In genomic region chr16:89454378-89455125, GRCh38 we compare ENCODE assay signal across 8 cellular contexts. TPM values are rescaled to one million over a fixed set of nuclear protein-coding genes. Genes with fewer than 3 reads are reported as not detected.
DNase-seq lines count a peak whose midpoint lies in the region; ATAC-seq, FAIRE-seq and TF ChIP-seq lines count a peak whose summit lies in the region.
"Not testable (repeated sequence)": the region's sequence is repeated elsewhere in the genome, so short reads cannot be mapped to it uniquely, and the experiment has no call there.

No MANE protein-coding gene starts in this region.

- H4K20me1 ChIP-seq in BLaER1 (peaks cover 100% of the 10 kb centered on the region), GM23338 (replicated peaks; ENCODE audit: insufficient read depth) (peaks cover 86% of the 10 kb centered on the region)

- H3K4me1 Mint-ChIP-seq in GM23338 (peaks cover 44% of the 10 kb centered on the region), endothelial cell (ENCODE audit: unreplicated experiment) (peaks cover 54% of the 10 kb centered on the region), type B pancreatic cell (ENCODE audit: unreplicated experiment) (peaks cover 38% of the 10 kb centered on the region)
- peaks cover 68% of the 10 kb centered on the region for H3K4me1 Mint-ChIP-seq in activated naive CD8-positive, alpha-beta T cell treated with anti-CD3 and anti-CD28 coated beads, Interleukin-2, amount 10 ng/mL, durations not matched to agents 7 days and 5 days

- not testable (repeated sequence) for H2AFZ ChIP-seq in GM23338

- not testable (repeated sequence) for ATAC-seq in GM23338; RWPE2 (ENCODE audit: low read depth); activated naive CD8-positive, alpha-beta T cell treated with anti-CD3 and anti-CD28 coated beads, Interleukin-2, amount 10 ng/mL, durations not matched to agents 7 days and 5 days (ENCODE audit: low read depth); lower lobe of right lung; pancreas

- intact Hi-C loops in lower lobe of right lung (cut with DNase I); pancreas (cut with DNase I): not testable (repeated sequence)

- H3K4me3 Mint-ChIP-seq in GM23338; endothelial cell (ENCODE audit: unreplicated experiment); type B pancreatic cell: not testable (repeated sequence)
- peak overlapping the region; percentile 49 for H3K4me3 Mint-ChIP-seq in activated naive CD8-positive, alpha-beta T cell treated with anti-CD3 and anti-CD28 coated beads, Interleukin-2, amount 10 ng/mL, durations not matched to agents 7 days and 5 days

- peaks cover 20% of the 10 kb centered on the region for H3F3A ChIP-seq in GM23338 (replicated peaks; ENCODE audit: low read depth)

- not testable (repeated sequence) for H3K4me3 ChIP-seq in BLaER1; GM23338; RWPE2 (ENCODE audit: severe bottlenecking); lower lobe of right lung; pancreas

- POLR2A ChIA-PET in activated naive CD8-positive, alpha-beta T cell treated with anti-CD3 and anti-CD28 coated beads, Interleukin-2, amount 10 ng/mL, durations not matched to agents 7 days and 5 days (lab: Charles Lee) = interaction anchor here (0.9 to 1.9 kb wide), 4 partner anchors 8 to 35 kb away, joined by 3 to 11 read pairs (median 8); no protein-coding TSS in a partner anchor

- H3K79me2 ChIP-seq in GM23338 (replicated peaks; ENCODE audit: insufficient read depth) = peaks cover 96% of the 10 kb centered on the region

- not testable (repeated sequence) for H3K27ac ChIP-seq in BLaER1
- H3K27ac ChIP-seq in GM23338 (ENCODE audit: low read depth) (0 out of 2 replicates have a peak overlapping the region, but pooled peaks have one; percentile 32), RWPE2 (ENCODE audit: poor library complexity, severe bottlenecking) (peak overlapping the region; percentile 11), lower lobe of right lung (peak overlapping the region; percentile 61), pancreas (peak overlapping the region in 3 of 4 donors; percentile 9 to 42 (median 39))

- FAIRE-seq in pancreas (lab: Jason Lieb, UNC) = not testable (repeated sequence)

- DNase-seq in GM23338 (ENCODE audit: low spot score); RWPE2 (ENCODE audit: low spot score); activated naive CD8-positive, alpha-beta T cell treated with anti-CD3 and anti-CD28 coated beads, Interleukin-2, amount 10 ng/mL, durations not matched to agents 7 days and 5 days; endothelial cell (ENCODE audit: low spot score); lower lobe of right lung; pancreas; type B pancreatic cell (ENCODE audit: extremely low spot score, unreplicated experiment): not testable (repeated sequence)

- peaks cover 45% of the 10 kb centered on the region for H3K36me3 ChIP-seq in BLaER1
- not testable (repeated sequence) for H3K36me3 ChIP-seq in GM23338 (ENCODE audit: insufficient read depth); lower lobe of right lung; pancreas
- peaks cover 23% of the 10 kb centered on the region for H3K36me3 ChIP-seq in RWPE2 (ENCODE audit: low read depth)

- H3K27ac Mint-ChIP-seq in GM23338; activated naive CD8-positive, alpha-beta T cell treated with anti-CD3 and anti-CD28 coated beads, Interleukin-2, amount 10 ng/mL, durations not matched to agents 7 days and 5 days: not testable (repeated sequence)
- H3K27ac Mint-ChIP-seq in endothelial cell (ENCODE audit: unreplicated experiment) (peak overlapping the region; percentile 97), type B pancreatic cell (peak overlapping the region; percentile 52)

- 86 to 89% methylated on average over 3 of the region's 3 CpGs for WGBS in pancreas, 2 donors

- peaks cover 11% of the 10 kb centered on the region; the same call in 1 of the 2 replicates for H3K9me3 ChIP-seq in BLaER1
- H3K9me3 ChIP-seq in RWPE2 (ENCODE audit: severe bottlenecking); lower lobe of right lung; pancreas: not testable (repeated sequence)

- H3K4me2 ChIP-seq in BLaER1 = peak overlapping the region; percentile 74
- not testable (repeated sequence) for H3K4me2 ChIP-seq in GM23338

- H3K9me2 ChIP-seq in GM23338 (ENCODE audit: insufficient read depth) = not testable (repeated sequence)

- not testable (repeated sequence) for H3K9me3 Mint-ChIP-seq in GM23338; activated naive CD8-positive, alpha-beta T cell treated with anti-CD3 and anti-CD28 coated beads, Interleukin-2, amount 10 ng/mL, durations not matched to agents 7 days and 5 days; endothelial cell (ENCODE audit: unreplicated experiment); type B pancreatic cell

- not testable (repeated sequence) for H3K27me3 Mint-ChIP-seq in GM23338 (ENCODE audit: insufficient read depth, low read depth, poor library complexity); activated naive CD8-positive, alpha-beta T cell treated with anti-CD3 and anti-CD28 coated beads, Interleukin-2, amount 10 ng/mL, durations not matched to agents 7 days and 5 days; type B pancreatic cell
- H3K27me3 Mint-ChIP-seq in endothelial cell (ENCODE audit: unreplicated experiment) = peaks cover 12% of the 10 kb centered on the region

- not testable (repeated sequence) for TF ChIP-seq CTCF in GM23338 (conservative IDR thresholded peaks at IDR 0.05; ENCODE audit: low read depth in 2 of 2); RWPE2 (IDR thresholded peaks at IDR 0.05; ENCODE audit: poor library complexity, severe bottlenecking); endothelial cell (IDR thresholded peaks at IDR 0.05; ENCODE audit: unreplicated experiment); lower lobe of right lung (IDR thresholded peaks at IDR 0.05); pancreas (IDR thresholded peaks at IDR 0.05); type B pancreatic cell (conservative IDR thresholded peaks at IDR 0.05)

- H3K4me1 ChIP-seq in BLaER1 (peaks cover 83% of the 10 kb centered on the region), GM23338 (ENCODE audit: insufficient read depth) (peaks cover 26% of the 10 kb centered on the region), RWPE2 (ENCODE audit: insufficient read depth, poor library complexity, severe bottlenecking) (peaks cover 67% of the 10 kb centered on the region), lower lobe of right lung (peaks cover 51% of the 10 kb centered on the region), pancreas (peaks cover 18 to 32% (median 24%) of the 10 kb centered on the region in 3 donors)

- H3K27me3 ChIP-seq in BLaER1; GM23338 (ENCODE audit: insufficient read depth); RWPE2 (ENCODE audit: insufficient read depth, poor library complexity, severe bottlenecking); lower lobe of right lung (ENCODE audit: low read depth); pancreas: not testable (repeated sequence)

- 0 out of 2 replicates have a peak overlapping the region, but pooled peaks have one; percentile 12 for H3K9ac ChIP-seq in BLaER1

- H3K36me3 Mint-ChIP-seq in GM23338 (ENCODE audit: low read depth) (peaks cover 24% of the 10 kb centered on the region), type B pancreatic cell (peaks cover 21% of the 10 kb centered on the region)
- peaks cover 12% of the 10 kb centered on the region for H3K36me3 Mint-ChIP-seq in activated naive CD8-positive, alpha-beta T cell treated with anti-CD3 and anti-CD28 coated beads, Interleukin-2, amount 10 ng/mL, durations not matched to agents 7 days and 5 days
- not testable (repeated sequence) for H3K36me3 Mint-ChIP-seq in endothelial cell (ENCODE audit: low read depth, unreplicated experiment)

RNA-seq across cellular contexts. Expression of gene ANKRD11, which starts 35.8 kb away (rescaled TPM):
- 114 and 159 TPM in 2 replicates for total RNA-seq in GM23338 (2014; rRNA removed; shearing (Covaris generic))
- polyA plus RNA-seq in GM23338 (2016; fragmentation: Nextera tagmentation; extraction: Ambion mirVana) (130 and 140 TPM in 2 replicates), pancreas (10 to 100 TPM; 47.0 to 74.0 TPM)
- 100 to 1,000 TPM; 213 to 217 TPM for total RNA-seq in activated naive CD8-positive, alpha-beta T cell treated with anti-CD3 and anti-CD28 coated beads, Interleukin-2, amount 10 ng/mL, durations not matched to agents 7 days and 5 days
- total RNA-seq in endothelial cell (ENCODE audit: unreplicated experiment) (165 TPM), lower lobe of right lung (127 TPM), pancreas (10 to 100 TPM; 43.9 to 74.0 (median 44.9) TPM), type B pancreatic cell (ENCODE audit: low replicate concordance) (153 and 155 TPM in 2 replicates)

RNA-seq across cellular contexts. Expression of gene SPG7, which starts 53.7 kb away (rescaled TPM):
- total RNA-seq in GM23338 (2014; rRNA removed; shearing (Covaris generic)) = 267 and 326 TPM in 2 replicates
- polyA plus RNA-seq in GM23338 (2016; fragmentation: Nextera tagmentation; extraction: Ambion mirVana) (69.4 and 77.1 TPM in 2 replicates), pancreas (100 to 1,000 TPM; 164 to 212 TPM)
- total RNA-seq in activated naive CD8-positive, alpha-beta T cell treated with anti-CD3 and anti-CD28 coated beads, Interleukin-2, amount 10 ng/mL, durations not matched to agents 7 days and 5 days = 100 to 1,000 TPM; 112 to 113 TPM
- total RNA-seq in endothelial cell (ENCODE audit: unreplicated experiment) (207 TPM), lower lobe of right lung (98.8 TPM), pancreas (10 to 100 TPM; 25.7 to 56.2 (median 44.5) TPM), type B pancreatic cell (ENCODE audit: low replicate concordance) (120 and 129 TPM in 2 replicates)
